Comparison of ENCODE assay signal across 14 cellular contexts in the genomic region with DNA sequence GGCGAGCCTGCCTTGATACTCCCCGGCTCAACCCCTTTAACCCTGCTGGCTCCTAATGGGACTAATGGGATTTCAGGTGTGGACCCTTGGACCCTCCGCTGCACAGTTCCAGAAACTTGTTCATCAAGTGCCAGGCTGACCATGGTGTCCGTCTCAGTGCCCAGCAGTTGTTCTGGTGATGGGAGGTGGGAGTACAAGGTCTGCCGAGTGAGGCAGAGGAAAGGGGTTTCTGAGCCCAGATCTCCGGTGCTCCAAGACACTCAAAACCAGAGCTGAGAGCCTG. TPM values are rescaled to one million over a fixed set of nuclear protein-coding genes. Genes with fewer than 3 reads are reported as not detected.
A peak's percentile ranks its signal among the peaks of the same experiment; 100 is the strongest.
DNase-seq lines count a peak whose midpoint lies in the region; TF ChIP-seq lines count a peak whose summit lies in the region.
"Had no signal": no experiment of that assay in that cellular context is flagged by ENCODE, and none has a peak within 500 bp of the region (broad histone marks: within the 10 kb centered on the region; RNA-seq: fewer than 3 reads in every experiment).

No MANE protein-coding gene starts in this region.

- POLR2A ChIA-PET in Caco-2 (lab: Charles Lee), result no interaction called here

- H3K9me3 Mint-ChIP-seq in Caco-2 (ENCODE audit: unreplicated experiment), result no peaks in the 10 kb centered on the region
- H3K9me3 Mint-ChIP-seq: CD4-positive, alpha-beta memory T cell had no signal

- TF ChIP-seq CTCF in Caco-2 (IDR thresholded peaks at IDR 0.05; ENCODE audit: insufficient read depth in 1 of 2, low read depth in 1 of 2, low read length in 1 of 2, severe bottlenecking in 1 of 2, unreplicated experiment in 1 of 2), result no peak
- TF ChIP-seq CTCF in adrenal gland (IDR thresholded peaks at IDR 0.05), result no peak

- H3K27ac ChIP-seq in adrenal gland (peak overlapping the region in 3 of 5 donors; percentile 8 to 60 (median 34)), mucosa of rectum (ENCODE audit: low read depth in 2 of 2, low read length in 2 of 2) (peak overlapping the region; percentile 49 to 77)
- H3K27ac ChIP-seq: SK-N-MC had no signal

- H3K36me3 ChIP-seq in Caco-2 (ENCODE audit: control insufficient read depth, insufficient read depth, low read length) (no peaks in the 10 kb centered on the region), adrenal gland (replicated peaks in 1 of 2) (no peaks in the 10 kb centered on the region), mucosa of rectum (ENCODE audit: control insufficient read depth in 2 of 2, insufficient read depth in 2 of 2, low read length in 2 of 2) (no peaks in the 10 kb centered on the region)

- no peaks in the 10 kb centered on the region for H3K36me3 Mint-ChIP-seq in Caco-2 (ENCODE audit: insufficient read depth, unreplicated experiment)
- H3K36me3 Mint-ChIP-seq: CD4-positive, alpha-beta memory T cell had no signal

- H3K9me3 ChIP-seq in Caco-2, result no peaks in the 10 kb centered on the region
- H3K9me3 ChIP-seq in adrenal gland (replicated peaks in 1 of 3), result no peaks in the 10 kb centered on the region
- no peaks in the 10 kb centered on the region for H3K9me3 ChIP-seq in mucosa of rectum (ENCODE audit: control insufficient read depth in 2 of 2, low read length in 2 of 2)

- no peak overlapping the region for H3K4me3 Mint-ChIP-seq in Caco-2 (ENCODE audit: unreplicated experiment)
- H3K4me3 Mint-ChIP-seq: CD4-positive, alpha-beta memory T cell had no signal

- no peaks in the 10 kb centered on the region for H3K4me1 Mint-ChIP-seq in Caco-2 (ENCODE audit: low read depth, unreplicated experiment)

- no peak for TF ChIP-seq POLR2A in adrenal gland (IDR thresholded peaks at IDR 0.05)

- WGBS in adrenal gland, 4 donors, result 88 to 95% (median 91%) methylated on average over 3 to 6 of the region's 6 CpGs

- H3K27me3 Mint-ChIP-seq in Caco-2 (ENCODE audit: insufficient read depth, unreplicated experiment), result no peaks in the 10 kb centered on the region
- H3K27me3 Mint-ChIP-seq: CD4-positive, alpha-beta memory T cell had no signal

- peak overlapping the region in 1 of 2 donors; percentile 60 for H3K9ac ChIP-seq in mucosa of rectum (ENCODE audit: low read depth in 1 of 2, low read length in 2 of 2)

- peaks cover 12% of the 10 kb centered on the region; the same call in 1 of the 2 replicates for H3K4me1 ChIP-seq in Caco-2
- H3K4me1 ChIP-seq in adrenal gland (replicated peaks in 1 of 2), result peaks cover 4 to 23% of the 10 kb centered on the region in 2 donors
- H3K4me1 ChIP-seq in mucosa of rectum (ENCODE audit: control insufficient read depth in 2 of 2, insufficient read depth in 2 of 2, low read length in 2 of 2), result peaks cover 13 to 35% of the 10 kb centered on the region in 2 donors

- BruUV-seq in Caco-2 (replicated peaks; lab: Mats Ljungman, UMichigan), result no TSS peak

- CTCF ChIA-PET in Caco-2 (lab: Charles Lee), result no interaction called here

- H3K27me3 ChIP-seq in Caco-2 (replicated peaks; ENCODE audit: control insufficient read depth, insufficient read depth, low read length) (no peaks in the 10 kb centered on the region), adrenal gland (no peaks in the 10 kb centered on the region), mucosa of rectum (ENCODE audit: control insufficient read depth in 2 of 2, insufficient read depth in 2 of 2, low read length in 2 of 2) (no peaks in the 10 kb centered on the region)

- H3K4me3 ChIP-seq in Caco-2 (ENCODE audit: low read depth, low read length) (no peak overlapping the region), adrenal gland (no peak overlapping the region), mucosa of rectum (ENCODE audit: low read length in 2 of 2) (no peak overlapping the region)
- H3K4me3 ChIP-seq: SK-N-MC had no signal

- no peak for DNase-seq in Caco-2
- no peak for DNase-seq in adrenal gland
- peak; percentile 40 for DNase-seq in ureter (ENCODE audit: low spot score)
- DNase-seq in SIG-M5 treated with dmso at 0.1 percent for 504 hours (lab: John Stamatoyannopoulos, UW; ENCODE audit: unreplicated experiment), result no peak
- no peak for DNase-seq in nucleus accumbens (lab: John Stamatoyannopoulos, UW)
- DNase-seq in activated T-cell treated with anti-CD3 and anti-CD28 coated beads for 4 hours, result no peak
- DNase-seq: CD4-positive, alpha-beta memory T cell; DMS79; HCEC 1CT; NCI-H1105 treated with DMSO at 0.1 percent for 48 hours; NCI-H187; NCI-H446 had no signal

- intact Hi-C loops in Caco-2 (cut with micrococcal nuclease; ENCODE audit: unreplicated experiment), result no loop called here
- intact Hi-C loops in adrenal gland (cut with DNase I), result no loop called here

- H3K27ac Mint-ChIP-seq in Caco-2 (ENCODE audit: unreplicated experiment), result peak overlapping the region; percentile 35
- H3K27ac Mint-ChIP-seq: CD4-positive, alpha-beta memory T cell had no signal

RNA-seq across cellular contexts. Expression of a gene that starts 28.5 kb away (rescaled TPM):
- total RNA-seq in Caco-2 (2022) (11.2 and 11.5 TPM in 2 replicates), adrenal gland (100 to 1,000 TPM; 119 to 359 (median 144) TPM), ureter (46.4 TPM)
- 100 to 1,000 TPM; 210 to 265 (median 254) TPM for polyA plus RNA-seq in adrenal gland
